In the genomic region with DNA sequence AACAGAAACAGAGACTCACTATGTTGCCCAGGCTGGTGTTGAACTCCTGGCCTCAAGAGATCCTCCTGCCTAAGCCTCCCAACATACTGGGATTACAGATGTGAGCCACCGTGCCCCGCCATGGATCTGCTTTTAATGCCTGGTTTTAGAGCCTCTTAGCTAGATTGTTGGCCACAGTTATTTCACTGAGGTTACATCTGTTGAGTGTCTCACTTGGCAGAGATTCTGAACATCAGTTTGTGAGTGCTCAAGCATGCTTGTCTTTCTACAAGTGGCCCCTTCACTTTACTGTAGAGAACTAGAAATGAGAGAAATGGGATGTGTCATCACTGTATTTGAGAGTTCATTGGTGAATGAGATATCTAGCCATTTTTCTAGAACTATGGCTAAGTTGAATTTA, we compare ENCODE assay signal across 18 cellular contexts.
DNase-seq lines count a peak whose midpoint lies in the region; ATAC-seq and TF ChIP-seq lines count a peak whose summit lies in the region.
"Had no signal": no experiment of that assay in that cellular context is flagged by ENCODE, and none has a peak within 500 bp of the region (broad histone marks: within the 10 kb centered on the region; RNA-seq: fewer than 3 reads in every experiment).

No MANE protein-coding gene starts in this region.

- H3K27me3 Mint-ChIP-seq in GM23338 (ENCODE audit: insufficient read depth, low read depth, poor library complexity): no peaks in the 10 kb centered on the region

- peaks cover 22% of the 10 kb centered on the region; the same call in 1 of the 2 replicates for H3K9me3 ChIP-seq in OCI-LY7 (ENCODE audit: low read length)
- no peaks in the 10 kb centered on the region for H3K9me3 ChIP-seq in heart left ventricle
- H3K9me3 ChIP-seq: gastroesophageal sphincter, Peyer's patch, spleen had no signal

- H3K36me3 ChIP-seq in GM23338 (ENCODE audit: insufficient read depth) (no peaks in the 10 kb centered on the region), OCI-LY7 (ENCODE audit: insufficient read depth, low read length) (peaks cover 28% of the 10 kb centered on the region), heart left ventricle (peaks cover 0 to 5% (median 0%) of the 10 kb centered on the region in 9 donors)
- H3K36me3 ChIP-seq: gastroesophageal sphincter, Peyer's patch, spleen had no signal

- TF ChIP-seq CTCF in GM23338 (conservative IDR thresholded peaks at IDR 0.05; ENCODE audit: low read depth in 2 of 2) (no peak), OCI-LY7 (conservative IDR thresholded peaks at IDR 0.05; ENCODE audit: low read length) (no peak), fibroblast of pulmonary artery (IDR thresholded peaks at IDR 0.05; ENCODE audit: low read length, missing control alignments) (no peak), heart left ventricle (IDR thresholded peaks at IDR 0.05) (no peak)

- H3K79me2 ChIP-seq in GM23338 (replicated peaks; ENCODE audit: insufficient read depth) (no peaks in the 10 kb centered on the region), OCI-LY7 (ENCODE audit: insufficient read depth, low read depth, low read length) (peaks cover 7% of the 10 kb centered on the region; the same call in 1 of the 2 replicates)

- no peaks in the 10 kb centered on the region for H3K9me3 Mint-ChIP-seq in GM23338
- H3K9me3 Mint-ChIP-seq: activated CD4-positive, alpha-beta T cell treated with anti-CD3 and anti-CD28 coated beads, Interleukin-2, amount 10 ng/mL, durations not matched to agents 24 days and 14 days; activated T-cell treated with anti-CD3 and anti-CD28 coated beads, Interleukin-2, amount 50 U/mL, for 24 hours had no signal

- H3K27ac Mint-ChIP-seq in GM23338: 0 out of 2 replicates have a peak overlapping the region, but pooled peaks have one; percentile 14
- H3K27ac Mint-ChIP-seq: activated CD4-positive, alpha-beta T cell treated with anti-CD3 and anti-CD28 coated beads, Interleukin-2, amount 10 ng/mL, durations not matched to agents 24 days and 14 days; activated T-cell treated with anti-CD3 and anti-CD28 coated beads, Interleukin-2, amount 50 U/mL, for 24 hours had no signal

- H3K4me3 ChIP-seq in GM23338 (no peak overlapping the region), OCI-LY7 (ENCODE audit: low read depth, low read length, poor library complexity, severe bottlenecking) (no peak overlapping the region), fibroblast of pulmonary artery (replicated peaks; ENCODE audit: low read depth, low read length) (no peak overlapping the region), heart left ventricle (no peak overlapping the region)
- H3K4me3 ChIP-seq: gastroesophageal sphincter, GM12878, Peyer's patch, spleen had no signal

- H3K27ac ChIP-seq in GM23338 (ENCODE audit: low read depth): no peak overlapping the region
- no peak overlapping the region for H3K27ac ChIP-seq in OCI-LY7 (ENCODE audit: low read depth, low read length, poor library complexity, severe bottlenecking)
- H3K27ac ChIP-seq in heart left ventricle: no peak overlapping the region
- H3K27ac ChIP-seq: gastroesophageal sphincter, Peyer's patch, spleen had no signal

- POLR2A ChIA-PET in OCI-LY7 (lab: Charles Lee): interaction anchor here (0.7 to 10.8 kb wide), 2 partner anchors 14 to 143 kb away, joined by 3 to 127 read pairs; no protein-coding TSS in a partner anchor

- DNase-seq in AG08395 (ENCODE audit: low spot score): peak; percentile 59
- no peak for DNase-seq in GM23338 (ENCODE audit: low spot score)
- peak; percentile 20 for DNase-seq in OCI-LY7 (ENCODE audit: low spot score)
- peak; percentile 44 for DNase-seq in fibroblast of pulmonary artery (ENCODE audit: low read depth)
- DNase-seq in posterior vena cava (ENCODE audit: low spot score): no peak
- no peak for DNase-seq in heart left ventricle
- DNase-seq: activated CD4-positive, alpha-beta T cell treated with anti-CD3 and anti-CD28 coated beads, Interleukin-2, amount 10 ng/mL, durations not matched to agents 24 days and 14 days; activated T-cell treated with anti-CD3 and anti-CD28 coated beads, Interleukin-2, amount 50 U/mL, for 24 hours; AML-193; amniotic stem cell; kidney; NCI-H526; Peyer's patch; spleen had no signal

- no TSS peak for BruUV-seq in OCI-LY7 (replicated peaks; lab: Mats Ljungman, UMichigan)

- no peak for ATAC-seq in GM23338
- ATAC-seq in HG02870 (IDR thresholded peaks at IDR 0.05; ENCODE audit: unreplicated experiment): no peak
- no peak for ATAC-seq in heart left ventricle
- no peak for ATAC-seq in GM21717 (IDR thresholded peaks at IDR 0.05; ENCODE audit: unreplicated experiment)
- ATAC-seq: gastroesophageal sphincter, GM12878 had no signal

- no peak overlapping the region for H3K4me2 ChIP-seq in GM23338
- H3K4me2 ChIP-seq in OCI-LY7 (ENCODE audit: low read length): no peak overlapping the region

- TF ChIP-seq POLR2A in heart left ventricle (IDR thresholded peaks at IDR 0.05): no peak

- peaks cover 12% of the 10 kb centered on the region; the same call in 2 of the 3 replicates for H3K4me1 Mint-ChIP-seq in GM23338
- H3K4me1 Mint-ChIP-seq: activated CD4-positive, alpha-beta T cell treated with anti-CD3 and anti-CD28 coated beads, Interleukin-2, amount 10 ng/mL, durations not matched to agents 24 days and 14 days had no signal

- no peaks in the 10 kb centered on the region for H3K27me3 ChIP-seq in GM23338 (ENCODE audit: insufficient read depth)
- H3K27me3 ChIP-seq in heart left ventricle: no peaks in the 10 kb centered on the region
- H3K27me3 ChIP-seq: gastroesophageal sphincter, Peyer's patch, spleen had no signal

- CTCF ChIA-PET in OCI-LY7 (lab: Charles Lee; ENCODE audit: unreplicated experiment): no interaction called here

- H3K4me3 Mint-ChIP-seq in GM23338: no peak overlapping the region
- H3K4me3 Mint-ChIP-seq: activated CD4-positive, alpha-beta T cell treated with anti-CD3 and anti-CD28 coated beads, Interleukin-2, amount 10 ng/mL, durations not matched to agents 24 days and 14 days; activated T-cell treated with anti-CD3 and anti-CD28 coated beads, Interleukin-2, amount 50 U/mL, for 24 hours had no signal

- H3F3A ChIP-seq in GM23338 (replicated peaks; ENCODE audit: low read depth): no peaks in the 10 kb centered on the region

- H4K20me1 ChIP-seq in GM23338 (replicated peaks; ENCODE audit: insufficient read depth) (0 out of 2 replicates have a peak, but pooled peaks cover 3% of the 10 kb centered on the region), OCI-LY7 (ENCODE audit: insufficient read depth, low read length) (no peaks in the 10 kb centered on the region)

- 89 to 100% (median 94%) methylated on average over 2 of the region's 2 CpGs for WGBS in heart left ventricle, 4 donors

- peaks cover 22% of the 10 kb centered on the region for H3K4me1 ChIP-seq in GM23338 (ENCODE audit: insufficient read depth)
- H3K4me1 ChIP-seq in OCI-LY7 (ENCODE audit: insufficient read depth, low read length, poor library complexity, severe bottlenecking): peaks cover 77% of the 10 kb centered on the region
- H3K4me1 ChIP-seq in heart left ventricle: peaks cover 0 to 30% (median 12%) of the 10 kb centered on the region in 12 donors
- H3K4me1 ChIP-seq: Peyer's patch had no signal

- H2AFZ ChIP-seq in GM23338: no peak overlapping the region
- no peak overlapping the region for H2AFZ ChIP-seq in OCI-LY7 (ENCODE audit: low read length)

- no peaks in the 10 kb centered on the region for H3K9me2 ChIP-seq in GM23338 (ENCODE audit: insufficient read depth)
- H3K9me2 ChIP-seq in OCI-LY7 (ENCODE audit: insufficient read depth, low read length): no peaks in the 10 kb centered on the region

- intact Hi-C loops in OCI-LY7 (cut with micrococcal nuclease; ENCODE audit: unreplicated experiment) (loop anchor here (10.0 kb wide), 3 partner anchors 421 to 1831 kb away; no protein-coding TSS in a partner anchor), posterior vena cava (cut with DNase I) (no loop called here), heart left ventricle (cut with DNase I) (no loop called here)

- H3K36me3 Mint-ChIP-seq in GM23338 (ENCODE audit: low read depth): no peaks in the 10 kb centered on the region

TF ChIP-seq in GM23338, 12 proteins besides CTCF, POLR2A, EP300 and RAD21 (continues in another document):
- TF ChIP-seq, protein P1, sequence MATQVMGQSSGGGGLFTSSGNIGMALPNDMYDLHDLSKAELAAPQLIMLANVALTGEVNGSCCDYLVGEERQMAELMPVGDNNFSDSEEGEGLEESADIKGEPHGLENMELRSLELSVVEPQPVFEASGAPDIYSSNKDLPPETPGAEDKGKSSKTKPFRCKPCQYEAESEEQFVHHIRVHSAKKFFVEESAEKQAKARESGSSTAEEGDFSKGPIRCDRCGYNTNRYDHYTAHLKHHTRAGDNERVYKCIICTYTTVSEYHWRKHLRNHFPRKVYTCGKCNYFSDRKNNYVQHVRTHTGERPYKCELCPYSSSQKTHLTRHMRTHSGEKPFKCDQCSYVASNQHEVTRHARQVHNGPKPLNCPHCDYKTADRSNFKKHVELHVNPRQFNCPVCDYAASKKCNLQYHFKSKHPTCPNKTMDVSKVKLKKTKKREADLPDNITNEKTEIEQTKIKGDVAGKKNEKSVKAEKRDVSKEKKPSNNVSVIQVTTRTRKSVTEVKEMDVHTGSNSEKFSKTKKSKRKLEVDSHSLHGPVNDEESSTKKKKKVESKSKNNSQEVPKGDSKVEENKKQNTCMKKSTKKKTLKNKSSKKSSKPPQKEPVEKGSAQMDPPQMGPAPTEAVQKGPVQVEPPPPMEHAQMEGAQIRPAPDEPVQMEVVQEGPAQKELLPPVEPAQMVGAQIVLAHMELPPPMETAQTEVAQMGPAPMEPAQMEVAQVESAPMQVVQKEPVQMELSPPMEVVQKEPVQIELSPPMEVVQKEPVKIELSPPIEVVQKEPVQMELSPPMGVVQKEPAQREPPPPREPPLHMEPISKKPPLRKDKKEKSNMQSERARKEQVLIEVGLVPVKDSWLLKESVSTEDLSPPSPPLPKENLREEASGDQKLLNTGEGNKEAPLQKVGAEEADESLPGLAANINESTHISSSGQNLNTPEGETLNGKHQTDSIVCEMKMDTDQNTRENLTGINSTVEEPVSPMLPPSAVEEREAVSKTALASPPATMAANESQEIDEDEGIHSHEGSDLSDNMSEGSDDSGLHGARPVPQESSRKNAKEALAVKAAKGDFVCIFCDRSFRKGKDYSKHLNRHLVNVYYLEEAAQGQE (IDR thresholded peaks at IDR 0.05; ENCODE audit: unreplicated experiment): no peak
- TF ChIP-seq NANOG (IDR thresholded peaks at IDR 0.05; ENCODE audit: borderline replicate concordance): no peak
- no peak for TF ChIP-seq ZNF114 (CRISPR knock-in tag; IDR thresholded peaks at IDR 0.05)
- no peak for TF ChIP-seq EZH2phosphoT487 (IDR thresholded peaks at IDR 0.05; ENCODE audit: unreplicated experiment)
- no peak for TF ChIP-seq POLR2AphosphoS5 (IDR thresholded peaks at IDR 0.05; ENCODE audit: low read depth)
- TF ChIP-seq CREB1 (CRISPR knock-in tag; IDR thresholded peaks at IDR 0.05; ENCODE audit: low read depth): no peak

Comparison
In these comparisons a context has a peak if more than half of its experiments do, and no peak if none do; other contexts are left out.
1. DNase-seq: peak in AG08395 (single experiment), OCI-LY7 (single experiment) and fibroblast of pulmonary artery (single experiment); none in GM23338 (single experiment), posterior vena cava (single experiment) and heart left ventricle (0 of 5).